In genomic region chr4:499563-499962, GRCh38 we compare ENCODE assay signal across 8 cellular contexts.
DNase-seq lines count a peak whose midpoint lies in the region; ATAC-seq and TF ChIP-seq lines count a peak whose summit lies in the region.

No MANE protein-coding gene starts in this region.

- no peaks in the 10 kb centered on the region for H4K20me1 ChIP-seq in DND-41 (ENCODE audit: insufficient read depth, low read length)

- H2AFZ ChIP-seq in DND-41 (ENCODE audit: low read depth, low read length): peak overlapping the region; percentile 83

- TF ChIP-seq CTCF in DND-41 (IDR thresholded peaks at IDR 0.05; ENCODE audit: borderline replicate concordance, extremely low read depth, low read length, poor library complexity, severe bottlenecking): no peak
- TF ChIP-seq CTCF in cardiac fibroblast (IDR thresholded peaks at IDR 0.05; ENCODE audit: low read depth, low read length): no peak
- TF ChIP-seq CTCF in GM10266 (IDR thresholded peaks at IDR 0.05; ENCODE audit: control insufficient read depth, insufficient read depth, low read depth, missing control alignments): no peak

- ATAC-seq in DND-41 (ENCODE audit: insufficient read depth, low read depth) (no peak), HG03457 (IDR thresholded peaks at IDR 0.05; ENCODE audit: unreplicated experiment) (peak; percentile 5)

- H3K4me1 ChIP-seq in DND-41 (ENCODE audit: insufficient read depth, low read length) (peaks cover 36% of the 10 kb centered on the region), mucosa of rectum (ENCODE audit: control insufficient read depth in 2 of 2, insufficient read depth in 2 of 2, low read length in 2 of 2) (peaks cover 9 to 11% of the 10 kb centered on the region in 2 donors)

- H3K9ac ChIP-seq in DND-41 (ENCODE audit: low read depth, low read length): peak overlapping the region; percentile 92
- peak overlapping the region; percentile 95 for H3K9ac ChIP-seq in mucosa of rectum (ENCODE audit: low read depth in 1 of 2, low read length in 2 of 2)

- H3K27ac ChIP-seq in DND-41 (ENCODE audit: low read length) (peak overlapping the region; percentile 91), mucosa of rectum (ENCODE audit: low read depth in 2 of 2, low read length in 2 of 2) (peak overlapping the region; percentile 87 to 89)

- H3K4me3 ChIP-seq in DND-41 (ENCODE audit: low read depth in 1 of 2, low read length in 2 of 2) (peak overlapping the region; percentile 85 to 87), cardiac fibroblast (replicated peaks in 1 of 2; ENCODE audit: low read depth in 2 of 2, low read length in 2 of 2) (peak overlapping the region; percentile 93 to 97), mucosa of rectum (ENCODE audit: low read length in 2 of 2) (peak overlapping the region; percentile 96 to 98)

- peak overlapping the region; percentile 94 for H3K4me2 ChIP-seq in DND-41 (ENCODE audit: insufficient read depth, low read length)

- no peak for DNase-seq in DND-41
- DNase-seq in cardiac fibroblast (ENCODE audit: low read depth in 2 of 2): no peak
- no peak for DNase-seq in GM10266 (ENCODE audit: extremely low spot score)
- DNase-seq in NCI-H526 (lab: John Stamatoyannopoulos, UW): no peak
- no peak for DNase-seq in NCI-H524 treated with DMSO at 0.1 percent for 48 hours (lab: John Stamatoyannopoulos, UW)
- no peak for DNase-seq in GOT3 (lab: John Stamatoyannopoulos, UW)

- no peaks in the 10 kb centered on the region for H3K27me3 ChIP-seq in DND-41 (ENCODE audit: insufficient read depth, low read length, poor library complexity)
- no peaks in the 10 kb centered on the region for H3K27me3 ChIP-seq in mucosa of rectum (ENCODE audit: control insufficient read depth in 2 of 2, insufficient read depth in 2 of 2, low read length in 2 of 2)

- H3K9me3 ChIP-seq in DND-41 (ENCODE audit: insufficient read depth, low read length, severe bottlenecking) (peaks cover 28% of the 10 kb centered on the region), mucosa of rectum (ENCODE audit: control insufficient read depth in 2 of 2, low read length in 2 of 2) (peaks cover 0 to 2% of the 10 kb centered on the region in 2 donors)

- peaks cover 70% of the 10 kb centered on the region for H3K36me3 ChIP-seq in DND-41 (ENCODE audit: insufficient read depth, low read length)
- peaks cover 20 to 30% of the 10 kb centered on the region in 2 donors for H3K36me3 ChIP-seq in mucosa of rectum (ENCODE audit: control insufficient read depth in 2 of 2, insufficient read depth in 2 of 2, low read length in 2 of 2)

- H3K79me2 ChIP-seq in DND-41 (ENCODE audit: insufficient read depth, low read length): peaks cover 88% of the 10 kb centered on the region
